In the genomic region with DNA sequence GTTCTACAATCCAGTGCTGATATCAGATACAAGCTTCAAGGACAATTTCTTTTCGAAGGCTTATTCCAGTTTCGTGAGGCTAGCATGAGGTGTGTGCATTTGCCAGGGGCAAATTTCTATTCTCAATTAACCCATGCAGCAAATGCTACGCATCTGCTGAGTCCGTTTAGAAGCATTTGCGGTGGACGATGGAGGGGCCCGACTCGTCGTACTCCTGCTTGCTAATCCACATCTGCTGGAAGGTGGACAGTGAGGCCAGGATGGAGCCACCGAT, we compare ENCODE assay signal across 8 cellular contexts. TPM values are rescaled to one million over a fixed set of nuclear protein-coding genes. Genes with fewer than 3 reads are reported as not detected.
DNase-seq lines count a peak whose midpoint lies in the region; ATAC-seq and TF ChIP-seq lines count a peak whose summit lies in the region.

No MANE protein-coding gene starts in this region.

- intact Hi-C loops in activated B cell treated with CpG ODN at 0.5 μM for 24 hours (cut with micrococcal nuclease) = loop anchor here (5.0 to 10.0 kb wide), 5 partner anchors 354 to 1706 kb away; a partner anchor contains a TSS

- H3K4me2 ChIP-seq in hepatocyte = peak overlapping the region; percentile 98

- H3K27me3 Mint-ChIP-seq in activated B cell treated with CpG ODN at 0.5 μM for 24 hours = no peaks in the 10 kb centered on the region

- H3K4me3 ChIP-seq in HAP-1 = peak overlapping the region; percentile 72
- H3K4me3 ChIP-seq in hepatocyte = peak overlapping the region; percentile 91
- H3K4me3 ChIP-seq in skeletal muscle tissue (ENCODE audit: low read length in 3 of 3) = peak overlapping the region; percentile 92 to 97 (median 94)

- peaks cover 48% of the 10 kb centered on the region for H4K20me1 ChIP-seq in hepatocyte (ENCODE audit: insufficient read depth, poor library complexity, severe bottlenecking)

- 4% methylated on average over 10 of the region's 10 CpGs for WGBS in hepatocyte (ENCODE audit: low lambda C conversion rate, missing lambda C conversion rate)

- peak overlapping the region; percentile 97 for H3K27ac ChIP-seq in hepatocyte
- no peak overlapping the region for H3K27ac ChIP-seq in skeletal muscle tissue (ENCODE audit: low read depth, low read length)

- POLR2A ChIA-PET in activated B cell treated with CpG ODN at 0.5 μM for 24 hours (lab: Charles Lee) = interaction anchor here (1.3 to 14.0 kb wide), 9 partner anchors 8 to 1699 kb away, joined by 3 to 188 read pairs (median 24); a partner anchor contains a TSS

- no peaks in the 10 kb centered on the region for H3K9me3 Mint-ChIP-seq in activated B cell treated with CpG ODN at 0.5 μM for 24 hours

- peak overlapping the region; percentile 99 for H3K4me3 Mint-ChIP-seq in activated B cell treated with CpG ODN at 0.5 μM for 24 hours

- CTCF ChIA-PET in activated B cell treated with CpG ODN at 0.5 μM for 24 hours (lab: Charles Lee) = interaction anchor here (1.4 to 1.8 kb wide), 2 partner anchors 25 to 88 kb away, joined by 3 read pairs; no protein-coding TSS in a partner anchor

- peaks cover 37% of the 10 kb centered on the region for H3K4me1 Mint-ChIP-seq in activated B cell treated with CpG ODN at 0.5 μM for 24 hours

- peaks cover 54% of the 10 kb centered on the region for H3K79me2 ChIP-seq in hepatocyte

- H3K9me2 ChIP-seq in hepatocyte (replicated peaks; ENCODE audit: insufficient read depth) = no peaks in the 10 kb centered on the region

- TF ChIP-seq CTCF in activated B cell treated with CpG ODN at 0.5 μM for 24 hours (IDR thresholded peaks at IDR 0.05) (no peak), hepatocyte (IDR thresholded peaks at IDR 0.05; ENCODE audit: poor library complexity) (no peak)

- H3K36me3 ChIP-seq in HAP-1 (replicated peaks) (peaks cover 41% of the 10 kb centered on the region), hepatocyte (replicated peaks; ENCODE audit: insufficient read depth, low read depth) (peaks cover 9% of the 10 kb centered on the region), skeletal muscle tissue (ENCODE audit: control insufficient read depth in 3 of 3, insufficient read depth in 3 of 3, low read length in 3 of 3) (peaks cover 33 to 38% (median 35%) of the 10 kb centered on the region in 3 donors)

- ATAC-seq in activated B cell treated with CpG ODN at 0.5 μM for 24 hours (ENCODE audit: low read depth) (no peak), GM18505 (IDR thresholded peaks at IDR 0.05; ENCODE audit: unreplicated experiment) (no peak), GM18868 (IDR thresholded peaks at IDR 0.05; ENCODE audit: unreplicated experiment) (no peak)

- no peak for DNase-seq in HAP-1 (ENCODE audit: low spot score in 2 of 2)
- DNase-seq in activated B cell treated with CpG ODN at 0.5 μM for 24 hours = no peak
- no peak for DNase-seq in hepatocyte (ENCODE audit: low spot score)
- no peak for DNase-seq in EL
- DNase-seq in erythroblast (lab: John Stamatoyannopoulos, UW) = no peak

- in situ Hi-C loops in HAP-1 (cut with MboI; ENCODE audit: low sequenced_read_pairs) = no loop called here

- no peak for TF ChIP-seq POLR2A in GM18505 (IDR thresholded peaks at IDR 0.05; ENCODE audit: borderline replicate concordance, extremely low read depth, insufficient read depth, insufficient read length)
- no peak for TF ChIP-seq POLR2A in erythroblast (IDR thresholded peaks at IDR 0.05; ENCODE audit: low read length)

- peak overlapping the region; percentile 92 for H3K27ac Mint-ChIP-seq in activated B cell treated with CpG ODN at 0.5 μM for 24 hours

- no peaks in the 10 kb centered on the region for H3K27me3 ChIP-seq in HAP-1 (ENCODE audit: low read depth)
- no peaks in the 10 kb centered on the region for H3K27me3 ChIP-seq in hepatocyte
- no peaks in the 10 kb centered on the region for H3K27me3 ChIP-seq in skeletal muscle tissue (ENCODE audit: control insufficient read depth in 3 of 3, insufficient read depth in 3 of 3, low read length in 3 of 3)

- H3K9me3 ChIP-seq in HAP-1 = no peaks in the 10 kb centered on the region
- no peaks in the 10 kb centered on the region for H3K9me3 ChIP-seq in hepatocyte (ENCODE audit: low read depth)
- peaks cover 0 to 2% (median 0%) of the 10 kb centered on the region in 3 donors for H3K9me3 ChIP-seq in skeletal muscle tissue (ENCODE audit: control insufficient read depth in 3 of 3, low read length in 3 of 3)

- H3K9ac ChIP-seq in skeletal muscle tissue (ENCODE audit: low read depth in 1 of 3, low read length in 3 of 3) = peak overlapping the region; percentile 89 to 93 (median 93)

- H3K36me3 Mint-ChIP-seq in activated B cell treated with CpG ODN at 0.5 μM for 24 hours (ENCODE audit: low read depth) = peaks cover 51% of the 10 kb centered on the region

- H3K4me1 ChIP-seq in HAP-1 (peaks cover 11% of the 10 kb centered on the region), hepatocyte (ENCODE audit: insufficient read depth) (peaks cover 19% of the 10 kb centered on the region), skeletal muscle tissue (ENCODE audit: control insufficient read depth in 3 of 3, insufficient read depth in 3 of 3, low read length in 3 of 3) (peaks cover 21 to 42% (median 26%) of the 10 kb centered on the region in 3 donors)

- no peak overlapping the region for H2AFZ ChIP-seq in hepatocyte

RNA-seq across cellular contexts. Expression of a gene that starts 2.1 kb away (rescaled TPM):
- total RNA-seq in activated B cell treated with CpG ODN at 0.5 μM for 24 hours (2,863 and 2,949 TPM in 2 replicates), hepatocyte (3,207 and 3,298 TPM in 2 replicates), skeletal muscle tissue (1,613 TPM)
- polyA plus RNA-seq in hepatocyte = 2,719 and 2,832 TPM in 2 replicates

RNA-seq across cellular contexts. Expression of a gene that starts 17.7 kb away (rescaled TPM):
- total RNA-seq in activated B cell treated with CpG ODN at 0.5 μM for 24 hours = 3.2 and 5.5 TPM in 2 replicates
- total RNA-seq in hepatocyte = 1.8 and 3.7 TPM in 2 replicates
- polyA plus RNA-seq in hepatocyte = 0.29 and 0.40 TPM in 2 replicates
- 1.0 TPM for total RNA-seq in skeletal muscle tissue

RNA-seq across cellular contexts. Expression of a gene that starts 41.7 kb away (rescaled TPM):
- 42.6 and 48.2 TPM in 2 replicates for total RNA-seq in activated B cell treated with CpG ODN at 0.5 μM for 24 hours
- 18.3 and 20.9 TPM in 2 replicates for total RNA-seq in hepatocyte
- 30.7 and 34.4 TPM in 2 replicates for polyA plus RNA-seq in hepatocyte
- total RNA-seq in skeletal muscle tissue = 7.8 TPM
